1 cellular context compared by ENCODE assay signal in the genomic region with DNA sequence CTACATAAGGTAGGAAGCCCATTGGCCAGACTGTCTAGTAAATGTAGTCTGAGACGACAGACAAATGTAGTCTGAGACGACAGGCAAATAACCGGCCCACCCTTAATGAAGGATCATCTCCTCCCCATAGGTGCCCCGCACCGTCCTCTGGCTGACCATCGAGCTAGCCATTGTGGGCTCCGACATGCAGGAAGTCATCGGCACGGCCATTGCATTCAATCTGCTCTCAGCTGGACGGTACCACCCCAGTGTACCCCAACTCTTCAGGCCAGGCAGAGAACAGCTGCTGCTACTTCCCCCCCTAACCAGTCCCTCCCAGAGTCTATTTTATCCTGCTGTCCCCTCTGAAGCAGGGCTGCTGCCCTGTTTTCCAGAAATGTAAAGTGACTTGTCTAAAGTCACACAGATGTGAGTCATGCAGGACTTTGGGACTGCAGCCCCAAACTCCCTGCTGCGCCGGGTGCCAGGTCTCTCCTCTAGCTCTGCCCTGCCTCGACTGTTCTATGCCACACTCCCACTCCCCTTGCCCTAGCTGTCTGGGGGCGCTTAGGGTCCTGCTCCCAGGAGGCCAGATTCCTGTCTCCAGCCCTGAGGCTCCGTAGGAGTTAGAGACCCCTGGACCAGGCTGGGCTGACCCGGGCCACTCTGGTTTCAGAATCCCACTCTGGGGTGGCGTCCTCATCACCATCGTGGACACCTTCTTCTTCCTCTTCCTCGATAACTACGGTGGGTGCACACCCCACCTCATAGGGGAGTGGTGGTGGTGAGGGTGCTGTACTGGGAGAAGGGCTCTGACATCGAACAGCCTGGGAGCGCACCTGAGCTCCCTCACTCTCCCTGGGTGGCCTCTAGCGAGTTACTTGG.
TF ChIP-seq lines count a peak whose summit lies in the region.

No MANE protein-coding gene starts in this region.

TF ChIP-seq in endothelial cell of umbilical vein, 7 proteins besides CTCF, POLR2A, EP300 and RAD21:
- TF ChIP-seq, protein P1, sequence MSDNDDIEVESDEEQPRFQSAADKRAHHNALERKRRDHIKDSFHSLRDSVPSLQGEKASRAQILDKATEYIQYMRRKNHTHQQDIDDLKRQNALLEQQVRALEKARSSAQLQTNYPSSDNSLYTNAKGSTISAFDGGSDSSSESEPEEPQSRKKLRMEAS (IDR thresholded peaks at IDR 0.05; ENCODE audit: insufficient read depth, insufficient read length), result no peak
- TF ChIP-seq FOS (IDR thresholded peaks at IDR 0.05; ENCODE audit: borderline replicate concordance, insufficient read depth, low read length) (no peak), JUN (IDR thresholded peaks at IDR 0.05; ENCODE audit: borderline replicate concordance, insufficient read depth, insufficient read length, low read depth) (no peak), GATA2 (IDR thresholded peaks at IDR 0.05; ENCODE audit: insufficient read depth, insufficient read length, low read depth, low read length) (no peak), MYC (IDR thresholded peaks at IDR 0.05; ENCODE audit: low read depth, low read length) (no peak), POLR2AphosphoS5 (IDR thresholded peaks at IDR 0.05; ENCODE audit: insufficient read depth, low read depth, low read length) (no peak), EZH2 (IDR thresholded peaks at IDR 0.05; ENCODE audit: borderline replicate concordance, low read depth, low read length, severe bottlenecking) (no peak)
